In the genomic region with DNA sequence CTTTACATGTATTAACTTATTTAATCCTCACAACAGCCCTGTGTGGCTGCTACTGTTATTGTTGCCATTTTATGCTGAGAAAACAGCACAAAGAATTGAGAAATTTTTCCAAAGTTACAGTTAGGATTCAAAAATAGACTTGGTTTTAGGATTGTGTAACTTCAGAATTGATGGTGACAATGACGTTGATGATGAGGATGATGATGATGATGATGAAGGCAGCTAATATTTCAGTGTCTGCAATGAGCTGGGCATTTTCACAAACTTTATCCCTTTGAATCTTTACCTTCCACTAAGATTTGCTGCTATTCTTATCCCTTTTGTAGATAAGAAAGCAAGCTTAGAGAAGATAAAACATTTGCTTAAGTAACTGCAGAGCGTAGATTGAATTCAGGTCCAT, we compare ENCODE assay signal across 21 cellular contexts. TPM values are rescaled to one million over a fixed set of nuclear protein-coding genes. Genes with fewer than 3 reads are reported as not detected.
DNase-seq lines count a peak whose midpoint lies in the region; ATAC-seq and TF ChIP-seq lines count a peak whose summit lies in the region.
"Had no signal": no experiment of that assay in that cellular context is flagged by ENCODE, and none has a peak within 500 bp of the region (broad histone marks: within the 10 kb centered on the region; RNA-seq: fewer than 3 reads in every experiment).

No MANE protein-coding gene starts in this region.

- no peak for TF ChIP-seq CTCF in A673 (conservative IDR thresholded peaks at IDR 0.05; ENCODE audit: low read depth, low read length)
- TF ChIP-seq CTCF in OCI-LY7 (conservative IDR thresholded peaks at IDR 0.05; ENCODE audit: low read length): no peak
- no peak for TF ChIP-seq CTCF in tibial artery (IDR thresholded peaks at IDR 0.05)

- peak overlapping the region; percentile 0; the same call in 1 of the 2 replicates for H3K4me2 ChIP-seq in OCI-LY7 (ENCODE audit: low read length)

- H3K4me1 Mint-ChIP-seq in CD4-positive, alpha-beta memory T cell: peaks cover 65 to 90% (median 80%) of the 10 kb centered on the region in 4 donors
- H3K4me1 Mint-ChIP-seq in naive B cell: peaks cover 78 to 97% (median 83%) of the 10 kb centered on the region in 3 donors

- H3K4me3 ChIP-seq in A673 (ENCODE audit: low read depth, low read length, poor library complexity, severe bottlenecking) (no peak overlapping the region), OCI-LY7 (ENCODE audit: low read depth, low read length, poor library complexity, severe bottlenecking) (no peak overlapping the region), tibial artery (no peak overlapping the region)
- no peak overlapping the region for H3K4me3 ChIP-seq in CD4-positive, alpha-beta memory T cell (ENCODE audit: low read length in 2 of 2)
- H3K4me3 ChIP-seq: stomach had no signal

- ATAC-seq in naive B cell (ENCODE audit: low read depth in 2 of 2): no peak
- no peak for ATAC-seq in HG03175 (IDR thresholded peaks at IDR 0.05; ENCODE audit: unreplicated experiment)
- no peak for ATAC-seq in GM19452 (IDR thresholded peaks at IDR 0.05; ENCODE audit: unreplicated experiment)
- ATAC-seq: foreskin keratinocyte, HCT116, Panc1 had no signal

- H3K9me3 Mint-ChIP-seq in CD4-positive, alpha-beta memory T cell: no peaks in the 10 kb centered on the region
- H3K9me3 Mint-ChIP-seq in naive B cell: no peaks in the 10 kb centered on the region

- no peaks in the 10 kb centered on the region for H3K36me3 ChIP-seq in A673 (ENCODE audit: insufficient read depth, low read length, poor library complexity, severe bottlenecking)
- H3K36me3 ChIP-seq in CD4-positive, alpha-beta memory T cell (ENCODE audit: insufficient read depth, low read length): no peaks in the 10 kb centered on the region
- peaks cover 3% of the 10 kb centered on the region; the same call in 1 of the 2 replicates for H3K36me3 ChIP-seq in OCI-LY7 (ENCODE audit: insufficient read depth, low read length)
- H3K36me3 ChIP-seq in tibial artery: no peaks in the 10 kb centered on the region
- H3K36me3 ChIP-seq: stomach had no signal

- POLR2A ChIA-PET in A673 (lab: Charles Lee; ENCODE audit: low non-redundant PET) (interaction anchor here (0.6 to 0.7 kb wide), 3 partner anchors 22 to 1893 kb away, joined by 4 to 5 read pairs (median 4); a partner anchor contains a TSS), OCI-LY7 (lab: Charles Lee) (interaction anchor here (1.4 to 7.4 kb wide), 2 partner anchors 15 to 17 kb away, joined by 4 to 83 read pairs; no protein-coding TSS in a partner anchor)
- POLR2A ChIA-PET in CD4-positive, alpha-beta memory T cell (lab: Charles Lee; ENCODE audit: partially characterized antibody): interaction anchor here (1.3 kb wide), 1 partner anchor 84 kb away, joined by 3 read pairs; no protein-coding TSS in a partner anchor

- TSS peak; percentile 28 for BruUV-seq in A673 (replicated peaks; lab: Mats Ljungman, UMichigan)
- no TSS peak for BruUV-seq in OCI-LY7 (replicated peaks; lab: Mats Ljungman, UMichigan)

- intact Hi-C loops in A673 (cut with micrococcal nuclease; ENCODE audit: unreplicated experiment): no loop called here
- intact Hi-C loops in CD4-positive, alpha-beta memory T cell (cut with micrococcal nuclease): loop anchor here (10.0 kb wide), 1 partner anchor 47 kb away; no protein-coding TSS in a partner anchor
- intact Hi-C loops in OCI-LY7 (cut with micrococcal nuclease; ENCODE audit: unreplicated experiment): no loop called here
- intact Hi-C loops in tibial artery (cut with DNase I; ENCODE audit: low total_unique reads): no loop called here

- no peak for DNase-seq in A673 (ENCODE audit: low spot score)
- no peak for DNase-seq in CD4-positive, alpha-beta memory T cell
- DNase-seq in OCI-LY7 (ENCODE audit: low spot score): no peak
- no peak for DNase-seq in naive B cell
- DNase-seq in NCI-H2196 treated with DMSO at 0.1 percent for 48 hours (lab: John Stamatoyannopoulos, UW; ENCODE audit: unreplicated experiment): no peak
- no peak for DNase-seq in tibial artery
- DNase-seq: activated CD4-positive, alpha-beta T cell treated with anti-CD3 and anti-CD28 coated beads for 4 hours; activated CD8-positive, alpha-beta memory T cell treated with anti-CD3 and anti-CD28 coated beads, Interleukin-2, amount 50 U/mL, for 48 hours; activated naive CD4-positive, alpha-beta T cell treated with anti-CD3 and anti-CD28 coated beads, Interleukin-2, amount 10 ng/mL, durations not matched to agents 7 days and 5 days; foreskin keratinocyte; NCI-H1436; NCI-H2171; NCI-H748 treated with DMSO at 0.1 percent for 48 hours; stomach had no signal

- CTCF ChIA-PET in A673 (lab: Charles Lee) (no interaction called here), OCI-LY7 (lab: Charles Lee; ENCODE audit: unreplicated experiment) (no interaction called here)
- CTCF ChIA-PET in CD4-positive, alpha-beta memory T cell (lab: Charles Lee; ENCODE audit: partially characterized antibody): interaction anchor here (1.1 to 2.1 kb wide), 2 partner anchors 47 to 54 kb away, joined by 3 to 14 read pairs; no protein-coding TSS in a partner anchor

- H4K20me1 ChIP-seq in OCI-LY7 (ENCODE audit: insufficient read depth, low read length): no peaks in the 10 kb centered on the region

- H3K36me3 Mint-ChIP-seq in CD4-positive, alpha-beta memory T cell: peaks cover 3 to 17% of the 10 kb centered on the region in 2 donors
- H3K36me3 Mint-ChIP-seq in naive B cell: peaks cover 15 to 19% of the 10 kb centered on the region in 2 donors
- H3K36me3 Mint-ChIP-seq: brain had no signal

- H3K27ac ChIP-seq in A673 (ENCODE audit: low read depth, low read length, poor library complexity, severe bottlenecking) (peak overlapping the region; percentile 94), OCI-LY7 (ENCODE audit: low read depth, low read length, poor library complexity, severe bottlenecking) (no peak overlapping the region), tibial artery (no peak overlapping the region)
- H3K27ac ChIP-seq in CD4-positive, alpha-beta memory T cell (ENCODE audit: low read depth, low read length): no peak overlapping the region
- H3K27ac ChIP-seq: foreskin keratinocyte had no signal

- H3K4me3 Mint-ChIP-seq in CD4-positive, alpha-beta memory T cell: peak overlapping the region in 2 of 8 donors; percentile 18 to 44
- H3K4me3 Mint-ChIP-seq in naive B cell: peak overlapping the region in 7 of 8 donors; percentile 20 to 88 (median 77)
- H3K4me3 Mint-ChIP-seq: activated naive CD4-positive, alpha-beta T cell treated with anti-CD3 and anti-CD28 coated beads, Interleukin-2, amount 10 ng/mL, durations not matched to agents 7 days and 5 days; brain; dendritic cell treated with granulocyte-macrophage colony-stimulating factor and Interleukin-4, amounts not matched to agents 40 ng/mL and 50 ng/mL, for 4 days had no signal

- H3K9me2 ChIP-seq in OCI-LY7 (ENCODE audit: insufficient read depth, low read length): no peaks in the 10 kb centered on the region

- H3K27ac Mint-ChIP-seq in CD4-positive, alpha-beta memory T cell: peak overlapping the region in 4 of 7 donors; percentile 37 to 74 (median 52)
- H3K27ac Mint-ChIP-seq in naive B cell: peak overlapping the region; percentile 52 to 93 (median 82)
- H3K27ac Mint-ChIP-seq: activated naive CD4-positive, alpha-beta T cell treated with anti-CD3 and anti-CD28 coated beads, Interleukin-2, amount 10 ng/mL, durations not matched to agents 7 days and 5 days; dendritic cell treated with granulocyte-macrophage colony-stimulating factor and Interleukin-4, amounts not matched to agents 40 ng/mL and 50 ng/mL, for 4 days had no signal

- peaks cover 90% of the 10 kb centered on the region for H3K4me1 ChIP-seq in A673 (ENCODE audit: insufficient read depth, low read length, poor library complexity, severe bottlenecking)
- H3K4me1 ChIP-seq in CD4-positive, alpha-beta memory T cell (ENCODE audit: insufficient read depth, low read length): peaks cover 85% of the 10 kb centered on the region
- peaks cover 93% of the 10 kb centered on the region for H3K4me1 ChIP-seq in OCI-LY7 (ENCODE audit: insufficient read depth, low read length, poor library complexity, severe bottlenecking)
- H3K4me1 ChIP-seq in tibial artery: peaks cover 0 to 4% (median 0%) of the 10 kb centered on the region in 4 donors
- H3K4me1 ChIP-seq: foreskin keratinocyte had no signal

- H3K9me3 ChIP-seq in A673 (ENCODE audit: low read depth, low read length, poor library complexity, severe bottlenecking): no peaks in the 10 kb centered on the region
- H3K9me3 ChIP-seq in CD4-positive, alpha-beta memory T cell (ENCODE audit: control insufficient read depth in 1 of 2, low read length in 2 of 2): no peaks in the 10 kb centered on the region
- H3K9me3 ChIP-seq in OCI-LY7 (ENCODE audit: low read length): peaks cover 10% of the 10 kb centered on the region; the same call in 1 of the 2 replicates
- no peaks in the 10 kb centered on the region for H3K9me3 ChIP-seq in tibial artery
- H3K9me3 ChIP-seq: stomach had no signal

- H3K79me2 ChIP-seq in OCI-LY7 (ENCODE audit: insufficient read depth, low read depth, low read length): peaks cover 24% of the 10 kb centered on the region; the same call in 1 of the 2 replicates

- no peaks in the 10 kb centered on the region for H3K27me3 Mint-ChIP-seq in CD4-positive, alpha-beta memory T cell
- H3K27me3 Mint-ChIP-seq in naive B cell: no peaks in the 10 kb centered on the region
- H3K27me3 Mint-ChIP-seq: activated naive CD4-positive, alpha-beta T cell treated with anti-CD3 and anti-CD28 coated beads, Interleukin-2, amount 10 ng/mL, durations not matched to agents 7 days and 5 days; dendritic cell treated with granulocyte-macrophage colony-stimulating factor and Interleukin-4, amounts not matched to agents 40 ng/mL and 50 ng/mL, for 4 days had no signal

- H3K27me3 ChIP-seq in A673 (replicated peaks; ENCODE audit: insufficient read depth, low read depth, low read length, poor library complexity): no peaks in the 10 kb centered on the region
- no peaks in the 10 kb centered on the region for H3K27me3 ChIP-seq in CD4-positive, alpha-beta memory T cell (ENCODE audit: insufficient read depth, low read length)
- H3K27me3 ChIP-seq in tibial artery: no peaks in the 10 kb centered on the region
- H3K27me3 ChIP-seq: foreskin keratinocyte, stomach had no signal

- no peak overlapping the region for H2AFZ ChIP-seq in OCI-LY7 (ENCODE audit: low read length)

RNA-seq across cellular contexts. Expression of a gene that starts 22.1 kb away (rescaled TPM):
- total RNA-seq in A673 (2021) (158 and 171 TPM in 2 replicates), OCI-LY7 (2022) (44.5 and 51.6 TPM in 2 replicates)
- total RNA-seq in CD4-positive, alpha-beta memory T cell: 100 to 1,000 TPM in 1 of 2 experiments, 10 to 100 TPM in 1; 98.1 to 106 TPM
- 10 to 100 TPM; 46.5 to 98.4 TPM for polyA plus RNA-seq in CD4-positive, alpha-beta memory T cell
- total RNA-seq in OCI-LY7 (2014; rRNA removed; shearing (Covaris generic)): 21.0 and 24.2 TPM in 2 replicates
- polyA plus RNA-seq in naive B cell (ENCODE audit: low read depth in 6 of 6): 100 to 1,000 TPM; 213 to 344 (median 285) TPM
- total RNA-seq: foreskin keratinocyte, G401 had no signal
- polyA plus RNA-seq: foreskin keratinocyte had no signal
